13 cellular contexts compared by ENCODE assay signal in genomic region chr14:103118019-103118662, GRCh38. TPM values are rescaled to one million over a fixed set of nuclear protein-coding genes. Genes with fewer than 3 reads are reported as not detected.
DNase-seq lines count a peak whose midpoint lies in the region; FAIRE-seq and TF ChIP-seq lines count a peak whose summit lies in the region.
"Had no signal": no experiment of that assay in that cellular context is flagged by ENCODE, and none has a peak within 500 bp of the region (broad histone marks: within the 10 kb centered on the region; RNA-seq: fewer than 3 reads in every experiment).

No MANE protein-coding gene starts in this region.

- H3K36me3 ChIP-seq in BLaER1 treated with 17β-estradiol and CSF1 and Interleukin-3, amounts not matched to agents 10 nM and 100 nM: no peaks in the 10 kb centered on the region
- no peaks in the 10 kb centered on the region for H3K36me3 ChIP-seq in ovary
- H3K36me3 ChIP-seq in HAP-1 (replicated peaks): no peaks in the 10 kb centered on the region

- H3K27ac Mint-ChIP-seq in activated T-helper 2 cell treated with anti-CD3 and anti-CD28 coated beads, Interferon-gamma antibody, Interleukin-2, Interleukin-4, amounts not matched to agents 10 μg/mL and 5 μg/mL and 100 μg/mL, durations not matched to agents 14 hours and 24 hours and 36 hours: no peak overlapping the region
- H3K27ac Mint-ChIP-seq: CD4-positive, alpha-beta T cell had no signal

- in situ Hi-C loops in HAP-1 (cut with MboI; ENCODE audit: low sequenced_read_pairs): no loop called here

- peaks cover 24% of the 10 kb centered on the region for H3K27me3 Mint-ChIP-seq in activated T-helper 2 cell treated with anti-CD3 and anti-CD28 coated beads, Interferon-gamma antibody, Interleukin-2, Interleukin-4, amounts not matched to agents 10 μg/mL and 5 μg/mL and 100 μg/mL, durations not matched to agents 14 hours and 24 hours and 36 hours (ENCODE audit: low read depth)

- 27 to 31% (median 30%) methylated on average over 9 to 10 of the region's 10 CpGs for WGBS in ovary, 3 donors

- peaks cover 93 to 99% (median 98%) of the 10 kb centered on the region in 10 experiments for H3K4me1 ChIP-seq in BLaER1 treated with 17β-estradiol and CSF1 and Interleukin-3, amounts not matched to agents 10 nM and 100 nM
- H3K4me1 ChIP-seq in ovary (ENCODE audit: insufficient read depth) (peaks cover 13% of the 10 kb centered on the region), HAP-1 (peaks cover 9% of the 10 kb centered on the region)

- no peaks in the 10 kb centered on the region for H3K9me3 ChIP-seq in BLaER1 treated with 17β-estradiol and CSF1 and Interleukin-3, amounts not matched to agents 10 nM and 100 nM (replicated peaks in 1 of 11)
- H3K9me3 ChIP-seq in ovary (no peaks in the 10 kb centered on the region), HAP-1 (no peaks in the 10 kb centered on the region)

- peaks cover 6% of the 10 kb centered on the region for H3K4me1 Mint-ChIP-seq in activated T-helper 2 cell treated with anti-CD3 and anti-CD28 coated beads, Interferon-gamma antibody, Interleukin-2, Interleukin-4, amounts not matched to agents 10 μg/mL and 5 μg/mL and 100 μg/mL, durations not matched to agents 14 hours and 24 hours and 36 hours (ENCODE audit: low read depth)

- H3K9ac ChIP-seq in BLaER1 treated with 17β-estradiol and CSF1 and Interleukin-3, amounts not matched to agents 10 nM and 100 nM: peak overlapping the region; percentile 30 to 73 (median 67); a peak in 18 of 22 replicates

- no peak for TF ChIP-seq POLR2A in ovary (IDR thresholded peaks at IDR 0.05)

- TF ChIP-seq CTCF in ovary (IDR thresholded peaks at IDR 0.05): no peak

- no peaks in the 10 kb centered on the region for H3K9me3 Mint-ChIP-seq in activated T-helper 2 cell treated with anti-CD3 and anti-CD28 coated beads, Interferon-gamma antibody, Interleukin-2, Interleukin-4, amounts not matched to agents 10 μg/mL and 5 μg/mL and 100 μg/mL, durations not matched to agents 14 hours and 24 hours and 36 hours
- H3K9me3 Mint-ChIP-seq: CD4-positive, alpha-beta T cell had no signal

- no peaks in the 10 kb centered on the region for H3K36me3 Mint-ChIP-seq in activated T-helper 2 cell treated with anti-CD3 and anti-CD28 coated beads, Interferon-gamma antibody, Interleukin-2, Interleukin-4, amounts not matched to agents 10 μg/mL and 5 μg/mL and 100 μg/mL, durations not matched to agents 14 hours and 24 hours and 36 hours (ENCODE audit: low read depth)

- no peaks in the 10 kb centered on the region for H3K27me3 ChIP-seq in BLaER1 treated with 17β-estradiol and CSF1 and Interleukin-3, amounts not matched to agents 10 nM and 100 nM
- no peaks in the 10 kb centered on the region for H3K27me3 ChIP-seq in ovary
- no peaks in the 10 kb centered on the region for H3K27me3 ChIP-seq in HAP-1 (ENCODE audit: low read depth)

- no peaks in the 10 kb centered on the region for H4K20me1 ChIP-seq in BLaER1 treated with 17β-estradiol and CSF1 and Interleukin-3, amounts not matched to agents 10 nM and 100 nM

- peak overlapping the region; percentile 81 to 100 (median 98) for H3K4me2 ChIP-seq in BLaER1 treated with 17β-estradiol and CSF1 and Interleukin-3, amounts not matched to agents 10 nM and 100 nM

- H3K27ac ChIP-seq in BLaER1 treated with 17β-estradiol and CSF1 and Interleukin-3, amounts not matched to agents 10 nM and 100 nM: peak overlapping the region; percentile 56 to 98 (median 95)
- peak overlapping the region in 1 of 2 donors; percentile 60 for H3K27ac ChIP-seq in ovary
- H3K27ac ChIP-seq: epithelial cell of prostate had no signal

- FAIRE-seq in HTR-8/SVneo (lab: Jason Lieb, UNC): no peak

- H3K4me3 Mint-ChIP-seq in activated T-helper 2 cell treated with anti-CD3 and anti-CD28 coated beads, Interferon-gamma antibody, Interleukin-2, Interleukin-4, amounts not matched to agents 10 μg/mL and 5 μg/mL and 100 μg/mL, durations not matched to agents 14 hours and 24 hours and 36 hours (ENCODE audit: low read depth): no peak overlapping the region
- H3K4me3 Mint-ChIP-seq: CD4-positive, alpha-beta T cell had no signal

- intact Hi-C loops in head of caudate nucleus (cut with DNase I) (no loop called here), ovary (cut with DNase I) (no loop called here)
- intact Hi-C loops in activated T-helper 2 cell treated with anti-CD3 and anti-CD28 coated beads, Interferon-gamma antibody, Interleukin-2, Interleukin-4, amounts not matched to agents 10 μg/mL and 5 μg/mL and 100 μg/mL, durations not matched to agents 14 hours and 24 hours and 36 hours (cut with micrococcal nuclease): no loop called here

- H3K4me3 ChIP-seq in BLaER1 treated with 17β-estradiol and CSF1 and Interleukin-3, amounts not matched to agents 10 nM and 100 nM: peak overlapping the region in 5 of 10 experiments; percentile 15 to 55 (median 21); a peak in 6 of 20 replicates
- H3K4me3 ChIP-seq in ovary: no peak overlapping the region
- H3K4me3 ChIP-seq in HAP-1: no peak overlapping the region

- TF ChIP-seq EP300 in ovary (IDR thresholded peaks at IDR 0.05): no peak

- peak; percentile 24 to 52 for DNase-seq in SHP77 (lab: John Stamatoyannopoulos, UW)
- DNase-seq in head of caudate nucleus: peak in 33 of 42 donors; percentile 27 to 84 (median 59)
- DNase-seq in ovary: peak in 4 of 5 donors; percentile 54 to 78 (median 74)
- DNase-seq in activated T-helper 2 cell treated with anti-CD3 and anti-CD28 coated beads, Interferon-gamma antibody, Interleukin-2, Interleukin-4, amounts not matched to agents 10 μg/mL and 5 μg/mL and 100 μg/mL, durations not matched to agents 14 hours and 24 hours and 36 hours (ENCODE audit: low spot score): no peak
- DNase-seq in HTR-8/SVneo (ENCODE audit: insufficient read length, low spot score): no peak
- no peak for DNase-seq in HAP-1 (ENCODE audit: low spot score in 2 of 2)
- DNase-seq in activated naive CD4-positive, alpha-beta T cell treated with anti-CD3 and anti-CD28 coated beads, Interleukin-2, amount 50 U/mL, for 16 hours: no peak
- DNase-seq: activated gamma-delta T cell treated with Interleukin-2 at 50 U/mL for 16 hours; CD4-positive, alpha-beta T cell; NCI-H446 had no signal

RNA-seq across cellular contexts. Expression of gene TNFAIP2, which starts 5.1 kb away (rescaled TPM):
- total RNA-seq in ovary: 100 to 1,000 TPM in 1 of 7 donors, 10 to 100 TPM in 4, 1 to 10 TPM in 2; 7.1 to 258 (median 28.1) TPM
- polyA plus RNA-seq in ovary: 10 to 100 TPM; 18.7 to 27.4 TPM
- total RNA-seq in activated T-helper 2 cell treated with anti-CD3 and anti-CD28 coated beads, Interferon-gamma antibody, Interleukin-2, Interleukin-4, amounts not matched to agents 10 μg/mL and 5 μg/mL and 100 μg/mL, durations not matched to agents 14 hours and 24 hours and 36 hours: 0.64 and 1.0 TPM in 2 replicates

RNA-seq across cellular contexts. Expression of gene EXOC3L4, which starts 23.6 kb away (rescaled TPM):
- total RNA-seq in ovary: 1 to 10 TPM in 3 of 7 donors, under 1 TPM in 2, not detected in 2; 0.33 to 1.2 (median 1.1) TPM
- under 1 TPM in 1 of 2 donors, not detected in 1; 0.62 TPM for polyA plus RNA-seq in ovary
- not detected in 2 replicates for total RNA-seq in activated T-helper 2 cell treated with anti-CD3 and anti-CD28 coated beads, Interferon-gamma antibody, Interleukin-2, Interleukin-4, amounts not matched to agents 10 μg/mL and 5 μg/mL and 100 μg/mL, durations not matched to agents 14 hours and 24 hours and 36 hours
- total RNA-seq: CD4-positive, alpha-beta T cell; T-helper 2 cell treated with Interferon-gamma antibody and Interleukin-4, amounts not matched to agents 100 ng/mL and 5 ng/mL, for 36 hours had no signal

RNA-seq across cellular contexts. Expression of gene LBHD2, which starts 34.1 kb away (rescaled TPM):
- total RNA-seq in ovary: under 1 TPM in 1 of 7 donors, not detected in 6; 0.47 TPM
- not detected for polyA plus RNA-seq in ovary
- not detected in 2 replicates for total RNA-seq in activated T-helper 2 cell treated with anti-CD3 and anti-CD28 coated beads, Interferon-gamma antibody, Interleukin-2, Interleukin-4, amounts not matched to agents 10 μg/mL and 5 μg/mL and 100 μg/mL, durations not matched to agents 14 hours and 24 hours and 36 hours
- total RNA-seq: CD4-positive, alpha-beta T cell; T-helper 2 cell treated with Interferon-gamma antibody and Interleukin-4, amounts not matched to agents 100 ng/mL and 5 ng/mL, for 36 hours had no signal

Comparison
In these comparisons a context has a peak if more than half of its experiments do, and no peak if none do; other contexts are left out.
1. DNase-seq: peak in SHP77 (2 of 2), head of caudate nucleus (33 of 42) and ovary (4 of 5); none in activated T-helper 2 cell treated with anti-CD3 and anti-CD28 coated beads, Interferon-gamma antibody, Interleukin-2, Interleukin-4, amounts not matched to agents 10 μg/mL and 5 μg/mL and 100 μg/mL, durations not matched to agents 14 hours and 24 hours and 36 hours (single experiment), HTR-8/SVneo (single experiment), HAP-1 (0 of 2) and activated naive CD4-positive, alpha-beta T cell treated with anti-CD3 and anti-CD28 coated beads, Interleukin-2, amount 50 U/mL, for 16 hours (single experiment).